ENCODE assay signal across 8 cellular contexts in genomic region chr1:28437924-28438699, GRCh38.
DNase-seq lines count a peak whose midpoint lies in the region; ATAC-seq and TF ChIP-seq lines count a peak whose summit lies in the region.

No MANE protein-coding gene starts in this region.

- intact Hi-C loops in spleen (cut with DNase I; ENCODE audit: low total_unique reads) = no loop called here

- H3K27ac ChIP-seq in caudate nucleus (ENCODE audit: low read depth, low read length) (no peak overlapping the region), spleen (peak overlapping the region in 7 of 8 donors; percentile 62 to 79 (median 76))

- no peaks in the 10 kb centered on the region for H3K36me3 ChIP-seq in BJ (ENCODE audit: control insufficient read depth, insufficient read depth, low read length)
- peaks cover 0 to 6% (median 0%) of the 10 kb centered on the region in 6 donors for H3K36me3 ChIP-seq in spleen

- no peaks in the 10 kb centered on the region for H3K9me3 ChIP-seq in spleen

- 31 to 41% (median 36%) methylated on average over 10 of the region's 10 CpGs for WGBS in spleen, 5 donors

- DNase-seq in BJ (ENCODE audit: low read depth) (peak; percentile 92), NCI-H82 (lab: John Stamatoyannopoulos, UW) (peak; percentile 57), caudate nucleus (lab: John Stamatoyannopoulos, UW) (peak in 51 of 61 donors; percentile 0 to 89 (median 48)), kidney glomerular epithelial cell (lab: John Stamatoyannopoulos, UW) (peak; percentile 93), spleen (peak; percentile 73)

- ATAC-seq in GM21447 (IDR thresholded peaks at IDR 0.05; ENCODE audit: unreplicated experiment) (peak; percentile 65), GM19467 (IDR thresholded peaks at IDR 0.05; ENCODE audit: unreplicated experiment) (no peak), GM18909 (IDR thresholded peaks at IDR 0.05; ENCODE audit: poor library complexity, unreplicated experiment) (no peak)

- TF ChIP-seq CTCF in BJ (IDR thresholded peaks at IDR 0.05; ENCODE audit: insufficient read depth, low read depth, low read length) (no peak), spleen (IDR thresholded peaks at IDR 0.05 in 8 of 11, conservative IDR thresholded peaks at IDR 0.05 in 3 of 11) (no peak)

- peaks cover 0 to 40% (median 19%) of the 10 kb centered on the region in 6 donors for H3K4me1 ChIP-seq in spleen

- H3K27me3 ChIP-seq in BJ (ENCODE audit: control insufficient read depth, insufficient read depth, low read length) (no peaks in the 10 kb centered on the region), spleen (replicated peaks in 1 of 7) (no peaks in the 10 kb centered on the region)

- TF ChIP-seq POLR2A in spleen (IDR thresholded peaks at IDR 0.05) = peak in 1 of 3 donors; percentile 79

- CTCF ChIA-PET in BJ (lab: Yijun Ruan, JAX) = interaction anchor here (0.5 to 1.2 kb wide), 2 partner anchors 13 to 780 kb away, joined by 3 to 4 read pairs; no protein-coding TSS in a partner anchor

- peak overlapping the region; percentile 26 for H3K4me3 ChIP-seq in BJ (ENCODE audit: low read depth, low read length)
- H3K4me3 ChIP-seq in spleen = peak overlapping the region; percentile 0 to 62 (median 32)

- POLR2A ChIA-PET in BJ (lab: Charles Lee) = interaction anchor here (0.6 to 0.9 kb wide), 2 partner anchors 17 to 143 kb away, joined by 3 to 4 read pairs; no protein-coding TSS in a partner anchor
